7 cellular contexts compared by ENCODE assay signal in genomic region chr16:67028167-67028554, GRCh38. TPM values are rescaled to one million over a fixed set of nuclear protein-coding genes. Genes with fewer than 3 reads are reported as not detected.
DNase-seq lines count a peak whose midpoint lies in the region; ATAC-seq and TF ChIP-seq lines count a peak whose summit lies in the region.

No MANE protein-coding gene starts in this region.

- H3K9me3 Mint-ChIP-seq in activated T-helper 2 cell treated with anti-CD3 and anti-CD28 coated beads, Interferon-gamma antibody, Interleukin-2, Interleukin-4, amounts not matched to agents 10 μg/mL and 5 μg/mL and 100 μg/mL, durations not matched to agents 14 hours and 24 hours and 36 hours = no peaks in the 10 kb centered on the region

- peaks cover 0 to 17% (median 3%) of the 10 kb centered on the region in 4 donors for H3K36me3 ChIP-seq in stomach

- H3K4me3 Mint-ChIP-seq in activated T-helper 2 cell treated with anti-CD3 and anti-CD28 coated beads, Interferon-gamma antibody, Interleukin-2, Interleukin-4, amounts not matched to agents 10 μg/mL and 5 μg/mL and 100 μg/mL, durations not matched to agents 14 hours and 24 hours and 36 hours (ENCODE audit: low read depth) = peak overlapping the region; percentile 82

- peaks cover 23 to 52% (median 42%) of the 10 kb centered on the region in 4 donors for H3K4me1 ChIP-seq in stomach

- intact Hi-C loops in activated T-helper 2 cell treated with anti-CD3 and anti-CD28 coated beads, Interferon-gamma antibody, Interleukin-2, Interleukin-4, amounts not matched to agents 10 μg/mL and 5 μg/mL and 100 μg/mL, durations not matched to agents 14 hours and 24 hours and 36 hours (cut with micrococcal nuclease) = loop anchor here (1.0 kb wide), 1 partner anchor 27 kb away; no protein-coding TSS in a partner anchor
- intact Hi-C loops in stomach (cut with DNase I; ENCODE audit: low total_unique reads) = no loop called here

- TF ChIP-seq POLR2A in stomach (IDR thresholded peaks at IDR 0.05) = no peak

- 73 to 77% (median 75%) methylated on average over 6 of the region's 6 CpGs for WGBS in stomach, 5 donors

- peak; percentile 2 for ATAC-seq in HG03097 (IDR thresholded peaks at IDR 0.05; ENCODE audit: low FRiP score, unreplicated experiment)
- ATAC-seq in HG03460 (IDR thresholded peaks at IDR 0.05; ENCODE audit: unreplicated experiment) = no peak

- H3K4me3 ChIP-seq in iPS-18c (ENCODE audit: insufficient read depth, low read depth, low read length) = peak overlapping the region; percentile 55; the same call in 1 of the 2 replicates
- H3K4me3 ChIP-seq in stomach = peak overlapping the region; percentile 74 to 98 (median 84)

- no peak for DNase-seq in activated T-helper 2 cell treated with anti-CD3 and anti-CD28 coated beads, Interferon-gamma antibody, Interleukin-2, Interleukin-4, amounts not matched to agents 10 μg/mL and 5 μg/mL and 100 μg/mL, durations not matched to agents 14 hours and 24 hours and 36 hours (ENCODE audit: low spot score)
- DNase-seq in stomach (no peak), DMS53 (lab: John Stamatoyannopoulos, UW) (no peak), epidermal melanocyte (ENCODE audit: insufficient read length, low spot score) (no peak)

- H3K4me1 Mint-ChIP-seq in activated T-helper 2 cell treated with anti-CD3 and anti-CD28 coated beads, Interferon-gamma antibody, Interleukin-2, Interleukin-4, amounts not matched to agents 10 μg/mL and 5 μg/mL and 100 μg/mL, durations not matched to agents 14 hours and 24 hours and 36 hours (ENCODE audit: low read depth) = peaks cover 46% of the 10 kb centered on the region

- H3K27me3 Mint-ChIP-seq in activated T-helper 2 cell treated with anti-CD3 and anti-CD28 coated beads, Interferon-gamma antibody, Interleukin-2, Interleukin-4, amounts not matched to agents 10 μg/mL and 5 μg/mL and 100 μg/mL, durations not matched to agents 14 hours and 24 hours and 36 hours (ENCODE audit: low read depth) = no peaks in the 10 kb centered on the region

- H3K36me3 Mint-ChIP-seq in activated T-helper 2 cell treated with anti-CD3 and anti-CD28 coated beads, Interferon-gamma antibody, Interleukin-2, Interleukin-4, amounts not matched to agents 10 μg/mL and 5 μg/mL and 100 μg/mL, durations not matched to agents 14 hours and 24 hours and 36 hours (ENCODE audit: low read depth) = peaks cover 33% of the 10 kb centered on the region

- TF ChIP-seq CTCF in stomach (IDR thresholded peaks at IDR 0.05) = no peak

- TF ChIP-seq EP300 in stomach (IDR thresholded peaks at IDR 0.05) = no peak

- H3K27me3 ChIP-seq in stomach = no peaks in the 10 kb centered on the region

- H3K9me3 ChIP-seq in iPS-18c (ENCODE audit: control insufficient read depth, insufficient read depth, low read length) (peaks cover 3% of the 10 kb centered on the region), stomach (no peaks in the 10 kb centered on the region)

- peak overlapping the region in 4 of 5 donors; percentile 95 to 99 (median 96) for H3K27ac ChIP-seq in stomach

- H3K27ac Mint-ChIP-seq in activated T-helper 2 cell treated with anti-CD3 and anti-CD28 coated beads, Interferon-gamma antibody, Interleukin-2, Interleukin-4, amounts not matched to agents 10 μg/mL and 5 μg/mL and 100 μg/mL, durations not matched to agents 14 hours and 24 hours and 36 hours = peak overlapping the region; percentile 92

RNA-seq across cellular contexts. Expression of gene CBFB, which starts 0.8 kb away (rescaled TPM):
- 156 and 159 TPM in 2 replicates for total RNA-seq in activated T-helper 2 cell treated with anti-CD3 and anti-CD28 coated beads, Interferon-gamma antibody, Interleukin-2, Interleukin-4, amounts not matched to agents 10 μg/mL and 5 μg/mL and 100 μg/mL, durations not matched to agents 14 hours and 24 hours and 36 hours
- 10 to 100 TPM in 4 of 5 donors, 1 to 10 TPM in 1; 4.1 to 68.1 (median 46.2) TPM for total RNA-seq in stomach
- 10 to 100 TPM; 13.1 to 17.7 (median 14.9) TPM for polyA plus RNA-seq in stomach

RNA-seq across cellular contexts. Expression of gene CES4A, which starts 39.8 kb away (rescaled TPM):
- total RNA-seq in activated T-helper 2 cell treated with anti-CD3 and anti-CD28 coated beads, Interferon-gamma antibody, Interleukin-2, Interleukin-4, amounts not matched to agents 10 μg/mL and 5 μg/mL and 100 μg/mL, durations not matched to agents 14 hours and 24 hours and 36 hours = 29.8 and 30.1 TPM in 2 replicates
- total RNA-seq in stomach = 10 to 100 TPM in 2 of 5 donors, 1 to 10 TPM in 3; 3.3 to 22.3 (median 7.0) TPM
- polyA plus RNA-seq in stomach = 10 to 100 TPM in 1 of 3 donors, 1 to 10 TPM in 2; 3.2 to 16.5 (median 3.7) TPM
